Comparison of ENCODE assay signal across 22 cellular contexts in the genomic region with DNA sequence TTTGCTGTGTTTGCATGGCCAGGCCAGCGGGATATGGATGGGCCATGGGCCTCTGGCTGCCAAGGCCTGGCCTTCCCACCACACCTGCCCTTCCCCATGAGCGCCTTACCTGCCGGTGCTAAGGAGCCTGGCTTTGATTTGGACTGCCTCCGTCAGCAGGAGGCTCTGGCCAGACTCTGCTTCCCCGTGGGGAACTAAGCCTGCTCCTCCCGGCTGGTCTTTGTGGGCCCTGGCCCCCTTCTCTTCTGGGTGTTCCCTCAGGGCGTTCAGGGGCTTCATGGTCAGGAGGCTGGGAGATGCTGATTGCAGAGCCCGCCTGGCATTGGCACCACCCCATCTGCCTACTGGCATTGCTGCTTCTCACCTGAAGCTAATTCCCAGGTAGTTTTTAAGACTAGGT. TPM values are rescaled to one million over a fixed set of nuclear protein-coding genes. Genes with fewer than 3 reads are reported as not detected.
DNase-seq lines count a peak whose midpoint lies in the region; ATAC-seq and TF ChIP-seq lines count a peak whose summit lies in the region.
"Had no signal": no experiment of that assay in that cellular context is flagged by ENCODE, and none has a peak within 500 bp of the region (broad histone marks: within the 10 kb centered on the region; RNA-seq: fewer than 3 reads in every experiment).

No MANE protein-coding gene starts in this region.

- ATAC-seq in GM21529 (IDR thresholded peaks at IDR 0.05; ENCODE audit: unreplicated experiment) (no peak), gastroesophageal sphincter (no peak), esophagus mucosa (no peak)
- ATAC-seq: activated T-cell treated with anti-CD3 and anti-CD28 coated beads, Interleukin-2, amount 50 U/mL, for 72 hours; natural killer cell treated with Interleukin-12 subunit alpha and Interleukin-12 subunit beta and Interleukin-15 and Interleukin-18, amount 100 ng/mL, for 72 hours had no signal

- peaks cover 21% of the 10 kb centered on the region for H3K4me1 ChIP-seq in HEK293 (ENCODE audit: control insufficient read depth, insufficient read depth, low read length)
- peaks cover 93% of the 10 kb centered on the region for H3K4me1 ChIP-seq in SJSA1 (replicated peaks)
- peaks cover 48% of the 10 kb centered on the region for H3K4me1 ChIP-seq in mesenchymal stem cell (ENCODE audit: control insufficient read depth, insufficient read depth, low read depth, low read length)
- peaks cover 39% of the 10 kb centered on the region for H3K4me1 ChIP-seq in suprapubic skin
- peaks cover 0 to 64% (median 20%) of the 10 kb centered on the region in 3 donors for H3K4me1 ChIP-seq in gastroesophageal sphincter

- H4K8ac ChIP-seq in mesenchymal stem cell (ENCODE audit: low read length), result no peak overlapping the region

- peak overlapping the region; percentile 27 for H3K9ac ChIP-seq in mesenchymal stem cell (ENCODE audit: low read length)

- H2AK5ac ChIP-seq in mesenchymal stem cell (ENCODE audit: low read length, severe bottlenecking), result peak overlapping the region; percentile 1

- no peak for TF ChIP-seq POLR2A in suprapubic skin (IDR thresholded peaks at IDR 0.05)
- TF ChIP-seq POLR2A in gastroesophageal sphincter (IDR thresholded peaks at IDR 0.05), result no peak

- no peaks in the 10 kb centered on the region for H3K27me3 ChIP-seq in SJSA1 (replicated peaks)
- no peaks in the 10 kb centered on the region for H3K27me3 ChIP-seq in mesenchymal stem cell (ENCODE audit: control insufficient read depth in 1 of 2, insufficient read depth in 1 of 2, low read length in 2 of 2)
- no peaks in the 10 kb centered on the region for H3K27me3 ChIP-seq in suprapubic skin
- H3K27me3 ChIP-seq in gastroesophageal sphincter, result no peaks in the 10 kb centered on the region
- H3K27me3 ChIP-seq: testis had no signal

- H3K9me3 ChIP-seq in HEK293 (ENCODE audit: control insufficient read depth, insufficient read depth, low read depth, low read length), result no peaks in the 10 kb centered on the region
- H3K9me3 ChIP-seq in SJSA1 (replicated peaks), result peaks cover 5% of the 10 kb centered on the region; the same call in 1 of the 2 replicates
- no peaks in the 10 kb centered on the region for H3K9me3 ChIP-seq in mesenchymal stem cell (ENCODE audit: control insufficient read depth, low read length)
- no peaks in the 10 kb centered on the region for H3K9me3 ChIP-seq in suprapubic skin
- H3K9me3 ChIP-seq in gastroesophageal sphincter, result no peaks in the 10 kb centered on the region
- H3K9me3 ChIP-seq: testis had no signal

- POLR2A ChIA-PET in HEK293 (lab: Yijun Ruan, JAX), result no interaction called here

- H3K4me3 ChIP-seq in HEK293 (ENCODE audit: low read depth, low read length), result no peak overlapping the region
- H3K4me3 ChIP-seq in SJSA1, result no peak overlapping the region
- no peak overlapping the region for H3K4me3 ChIP-seq in mesenchymal stem cell (ENCODE audit: insufficient read depth in 1 of 2, low read depth in 1 of 2, low read length in 2 of 2)
- no peak overlapping the region for H3K4me3 ChIP-seq in suprapubic skin
- H3K4me3 ChIP-seq in gastroesophageal sphincter, result no peak overlapping the region
- H3K4me3 ChIP-seq: testis had no signal

- peak overlapping the region in 1 of 2 experiments; percentile 53 for H3K23ac ChIP-seq in mesenchymal stem cell (ENCODE audit: low read length in 2 of 2)

- H3K18ac ChIP-seq in mesenchymal stem cell (ENCODE audit: low read depth in 1 of 2, low read length in 2 of 2), result peak overlapping the region in 1 of 2 experiments; percentile 77

- no peak overlapping the region for H3K4ac ChIP-seq in mesenchymal stem cell (ENCODE audit: low read depth in 1 of 2, low read length in 2 of 2)

- no peak for DNase-seq in SJSA1 (ENCODE audit: low read depth in 1 of 2, low spot score in 2 of 2)
- DNase-seq in mesenchymal stem cell, result no peak
- no peak for DNase-seq in suprapubic skin (ENCODE audit: low spot score in 2 of 2)
- no peak for DNase-seq in NOMO-1 treated with dmso at 0.1 percent for 144 hours (lab: John Stamatoyannopoulos, UW; ENCODE audit: unreplicated experiment)
- DNase-seq: activated naive CD4-positive, alpha-beta T cell treated with anti-CD3 and anti-CD28 coated beads, Interleukin-2, amount 10 ng/mL, durations not matched to agents 7 days and 5 days; activated T-cell treated with anti-CD3 and anti-CD28 coated beads, Interleukin-2, amount 50 U/mL, for 72 hours; anterior cingulate cortex; CD8-positive, alpha-beta memory T cell; cerebellar nuclear complex; erythroblast; GF-D8; HFFc6; NCI-H1105; NCI-H2029; NCI-H2227 treated with DMSO at 0.1 percent for 48 hours; SHP77; testis had no signal

- TF ChIP-seq EP300 in suprapubic skin (IDR thresholded peaks at IDR 0.05) (no peak), gastroesophageal sphincter (IDR thresholded peaks at IDR 0.05) (no peak)

- no peak overlapping the region for H2AFZ ChIP-seq in mesenchymal stem cell (ENCODE audit: low read depth, low read length)

- H3K36me3 ChIP-seq in HEK293 (ENCODE audit: control insufficient read depth in 2 of 2, insufficient read depth in 1 of 2, low read length in 2 of 2) (peaks cover 0 to 72% of the 10 kb centered on the region in 2 experiments; a peak in 2 of 3 replicates), SJSA1 (peaks cover 58% of the 10 kb centered on the region), mesenchymal stem cell (ENCODE audit: control insufficient read depth in 1 of 2, insufficient read depth in 2 of 2, low read depth in 1 of 2, low read length in 2 of 2) (peaks cover 0 to 18% of the 10 kb centered on the region in 2 experiments), suprapubic skin (no peaks in the 10 kb centered on the region), gastroesophageal sphincter (no peaks in the 10 kb centered on the region)

- TF ChIP-seq CTCF in HEK293 (tag by site-specific recombination; IDR thresholded peaks at IDR 0.05), result no peak
- no peak for TF ChIP-seq CTCF in suprapubic skin (IDR thresholded peaks at IDR 0.05)
- no peak for TF ChIP-seq CTCF in gastroesophageal sphincter (IDR thresholded peaks at IDR 0.05)

- no peak overlapping the region for H2BK15ac ChIP-seq in mesenchymal stem cell (ENCODE audit: low read depth, poor library complexity, severe bottlenecking)

- WGBS in mesenchymal stem cell, result 87% methylated on average over 8 of the region's 8 CpGs
- 80% methylated on average over 6 of the region's 8 CpGs for WGBS in suprapubic skin
- 100% methylated on average over 1 of the region's 8 CpGs; no CpG with 5 or more reads in 1 of the 2 donors for WGBS in gastroesophageal sphincter (ENCODE audit: low coverage in 1 of 2), 2 donors

- H3K4me2 ChIP-seq in mesenchymal stem cell (ENCODE audit: low read length, poor library complexity, severe bottlenecking), result no peak overlapping the region

- H2BK12ac ChIP-seq in mesenchymal stem cell (ENCODE audit: low read length in 2 of 2), result peak overlapping the region in 1 of 2 experiments; percentile 4

- CTCF ChIA-PET in HEK293 (lab: Yijun Ruan, JAX), result no interaction called here

- H3K27ac ChIP-seq in HEK293 (ENCODE audit: extremely low read depth, low read depth, low read length) (no peak overlapping the region), SJSA1 (peak overlapping the region; percentile 93), mesenchymal stem cell (ENCODE audit: low read length, poor library complexity, severe bottlenecking) (no peak overlapping the region), suprapubic skin (peak overlapping the region; percentile 23), gastroesophageal sphincter (peak overlapping the region in 1 of 4 donors; percentile 39)
- H3K27ac ChIP-seq: testis had no signal

- peaks cover 41% of the 10 kb centered on the region for H3K79me1 ChIP-seq in mesenchymal stem cell (replicated peaks; ENCODE audit: low read length, poor library complexity, severe bottlenecking)

- H2BK120ac ChIP-seq in mesenchymal stem cell (ENCODE audit: low read depth, low read length), result no peak overlapping the region

- no peak overlapping the region for H2BK5ac ChIP-seq in mesenchymal stem cell (ENCODE audit: low read depth, low read length, poor library complexity, severe bottlenecking)

- no peak overlapping the region for H4K91ac ChIP-seq in mesenchymal stem cell (ENCODE audit: low read length)

- no peak overlapping the region for H3K14ac ChIP-seq in mesenchymal stem cell (ENCODE audit: low read length in 2 of 2)

TF ChIP-seq in HEK293, 187 proteins besides CTCF, POLR2A, EP300 and RAD21:
- TF ChIP-seq ZNF366 (tag by site-specific recombination; conservative IDR thresholded peaks at IDR 0.05) (no peak), ZNF621 (tag by site-specific recombination; IDR thresholded peaks at IDR 0.05) (no peak), ZIC2 (tag by site-specific recombination; IDR thresholded peaks at IDR 0.05) (0 out of 2 replicates have a peak, but pooled peaks have one; percentile 19)

RNA-seq across cellular contexts. Expression of a gene that starts 45.2 kb away (rescaled TPM):
- 46.4 and 78.8 TPM in 2 replicates for total RNA-seq in SJSA1 (2014; rRNA removed; shearing (Covaris generic))
- polyA plus RNA-seq in mesenchymal stem cell (2013, experiment 1 of 2), result 5.5 TPM
- 5.6 TPM for polyA plus RNA-seq in mesenchymal stem cell (2013, experiment 2 of 2)
- total RNA-seq in suprapubic skin, result 1 to 10 TPM; 2.9 to 7.0 (median 6.9) TPM
- 10 to 100 TPM in 3 of 4 donors, 1 to 10 TPM in 1; 9.9 to 11.2 (median 10.9) TPM for total RNA-seq in gastroesophageal sphincter
- total RNA-seq in esophagus mucosa, result 1.2 TPM
- polyA plus RNA-seq: CD8-positive, alpha-beta memory T cell had no signal

Comparison
In these comparisons a context has a peak if more than half of its experiments do, and no peak if none do; other contexts are left out.
1. H3K27ac ChIP-seq: peak in SJSA1 (single experiment) and suprapubic skin (single experiment); none in HEK293 (single experiment) and mesenchymal stem cell (single experiment).